ENCODE assay signal across 1 cellular context in genomic region chr22:17946691-17947367, GRCh38.
TF ChIP-seq lines count a peak whose summit lies in the region.

No MANE protein-coding gene starts in this region.

TF ChIP-seq in HEK293, 187 proteins besides CTCF, POLR2A, EP300 and RAD21 (continued from another document):
- 0 out of 2 replicates have a peak, but pooled peaks have one; percentile 16 for TF ChIP-seq PRDM10 (tag by site-specific recombination; IDR thresholded peaks at IDR 0.05)
- no peak for TF ChIP-seq ZNF837 (tag by site-specific recombination; IDR thresholded peaks at IDR 0.05)
- peak; percentile 47; the same call in 1 of the 2 replicates for TF ChIP-seq KLF17 (tag by site-specific recombination; IDR thresholded peaks at IDR 0.05)
- TF ChIP-seq ZNF335 (tag by site-specific recombination; conservative IDR thresholded peaks at IDR 0.05) = no peak
- TF ChIP-seq ZNF48 (tag by site-specific recombination; IDR thresholded peaks at IDR 0.05) = no peak
- TF ChIP-seq ZBTB26 (tag by site-specific recombination; optimal IDR thresholded peaks at IDR 0.05) = no peak
- TF ChIP-seq ZNF654 (tag by site-specific recombination; IDR thresholded peaks at IDR 0.05; ENCODE audit: low read depth) = no peak
- TF ChIP-seq YY2 (tag by site-specific recombination; IDR thresholded peaks at IDR 0.05) = no peak
- TF ChIP-seq ZFP41 (tag by site-specific recombination; IDR thresholded peaks at IDR 0.05; ENCODE audit: borderline replicate concordance) = no peak
- TF ChIP-seq ZNF791 (tag by site-specific recombination; IDR thresholded peaks at IDR 0.05) = no peak
- no peak for TF ChIP-seq ZNF701 (tag by site-specific recombination; IDR thresholded peaks at IDR 0.05)
- TF ChIP-seq ZNF423 (tag by site-specific recombination; IDR thresholded peaks at IDR 0.05) = no peak
- no peak for TF ChIP-seq SCRT2 (tag by site-specific recombination; IDR thresholded peaks at IDR 0.05)
- peak; percentile 89 for TF ChIP-seq ZNF341 (tag by site-specific recombination; IDR thresholded peaks at IDR 0.05; ENCODE audit: low read depth)
- TF ChIP-seq ZNF677 (tag by site-specific recombination; IDR thresholded peaks at IDR 0.05) = no peak
- TF ChIP-seq ZNF37A (tag by site-specific recombination; IDR thresholded peaks at IDR 0.05) = no peak
- no peak for TF ChIP-seq ZNF544 (tag by site-specific recombination; IDR thresholded peaks at IDR 0.05)
- TF ChIP-seq OSR2 (tag by site-specific recombination; IDR thresholded peaks at IDR 0.05) = no peak
- TF ChIP-seq ZNF175 (tag by site-specific recombination; IDR thresholded peaks at IDR 0.05) = no peak
- TF ChIP-seq KLF16 (tag by site-specific recombination; IDR thresholded peaks at IDR 0.05) = no peak
- TF ChIP-seq ZNF214 (tag by site-specific recombination; IDR thresholded peaks at IDR 0.05; ENCODE audit: borderline replicate concordance) = no peak
- no peak for TF ChIP-seq ZSCAN18 (tag by site-specific recombination; IDR thresholded peaks at IDR 0.05)
- TF ChIP-seq ZNF501 (tag by site-specific recombination; IDR thresholded peaks at IDR 0.05) = no peak
- no peak for TF ChIP-seq ZNF624 (tag by site-specific recombination; IDR thresholded peaks at IDR 0.05)
